Comparison of ENCODE assay signal across 8 cellular contexts in genomic region chr20:59571591-59572314, GRCh38. TPM values are rescaled to one million over a fixed set of nuclear protein-coding genes. Genes with fewer than 3 reads are reported as not detected.
DNase-seq lines count a peak whose midpoint lies in the region; ATAC-seq, FAIRE-seq and TF ChIP-seq lines count a peak whose summit lies in the region.

No MANE protein-coding gene starts in this region.

- H3K4me3 ChIP-seq in MM.1S (ENCODE audit: low read length) = peak overlapping the region; percentile 37
- H3K4me3 ChIP-seq in WERI-Rb-1 (ENCODE audit: low read depth, low read length) = peak overlapping the region; percentile 36
- H3K4me3 ChIP-seq in cardiac fibroblast (replicated peaks in 1 of 2; ENCODE audit: low read depth in 2 of 2, low read length in 2 of 2) = peak overlapping the region; percentile 39 to 49
- peak overlapping the region in 2 of 3 experiments; percentile 20 to 22 for H3K4me3 ChIP-seq in keratinocyte (ENCODE audit: control insufficient read depth in 2 of 3, extremely low read depth in 1 of 3, insufficient read depth in 2 of 3, low read depth in 1 of 3, low read length in 3 of 3)
- H3K4me3 ChIP-seq in spleen = peak overlapping the region in 7 of 8 donors; percentile 1 to 68 (median 27)

- H3K9me1 ChIP-seq in keratinocyte (ENCODE audit: control insufficient read depth, extremely low read depth, insufficient read depth, low read length) = no peaks in the 10 kb centered on the region

- TF ChIP-seq POLR2A in spleen (IDR thresholded peaks at IDR 0.05) = no peak

- no peaks in the 10 kb centered on the region for H3F3A ChIP-seq in MM.1S (ENCODE audit: insufficient read depth, low read length)

- H4K20me1 ChIP-seq in MM.1S (ENCODE audit: insufficient read depth, low read length) (no peaks in the 10 kb centered on the region), keratinocyte (ENCODE audit: control insufficient read depth, extremely low read depth, insufficient read depth, low read length) (no peaks in the 10 kb centered on the region)

- dilution Hi-C loops in keratinocyte (cut with MboI; ENCODE audit: extremely low pct_ligation_motif_present, low sequenced_read_pairs) = no loop called here

- H3K9me2 ChIP-seq in MM.1S (replicated peaks; ENCODE audit: insufficient read depth, low read length) = no peaks in the 10 kb centered on the region

- H3K4me1 ChIP-seq in MM.1S (ENCODE audit: low read length) = no peaks in the 10 kb centered on the region
- H3K4me1 ChIP-seq in keratinocyte (ENCODE audit: control insufficient read depth, extremely low read depth, insufficient read depth, low read length) = no peaks in the 10 kb centered on the region
- H3K4me1 ChIP-seq in spleen = peaks cover 0 to 22% (median 12%) of the 10 kb centered on the region in 6 donors

- TF ChIP-seq CTCF in MM.1S (IDR thresholded peaks at IDR 0.05; ENCODE audit: low read length) = peak; percentile 90
- TF ChIP-seq CTCF in WERI-Rb-1 (IDR thresholded peaks at IDR 0.05; ENCODE audit: low read depth, low read length) = peak; percentile 89
- TF ChIP-seq CTCF in cardiac fibroblast (IDR thresholded peaks at IDR 0.05; ENCODE audit: low read depth, low read length) = peak; percentile 91
- peak; percentile 79 to 97 (median 88) for TF ChIP-seq CTCF in keratinocyte (optimal IDR thresholded peaks at IDR 0.05 in 1 of 3, IDR thresholded peaks at IDR 0.05 in 1 of 3, conservative IDR thresholded peaks at IDR 0.05 in 1 of 3; ENCODE audit: extremely low read depth in 1 of 3, insufficient read depth in 2 of 3, low read length in 3 of 3)
- peak; percentile 40 to 93 (median 92) for TF ChIP-seq CTCF in spleen (IDR thresholded peaks at IDR 0.05 in 8 of 11, conservative IDR thresholded peaks at IDR 0.05 in 3 of 11)

- H3K27ac ChIP-seq in MM.1S (ENCODE audit: low read length) = no peak overlapping the region
- H3K27ac ChIP-seq in WERI-Rb-1 = no peak overlapping the region
- no peak overlapping the region for H3K27ac ChIP-seq in keratinocyte (ENCODE audit: control insufficient read depth, insufficient read depth, low read length)
- H3K27ac ChIP-seq in spleen = peak overlapping the region in 7 of 8 donors; percentile 36 to 78 (median 72)

- FAIRE-seq in keratinocyte (lab: Jason Lieb, UNC) = no peak

- intact Hi-C loops in spleen (cut with DNase I; ENCODE audit: low total_unique reads) = loop anchor here (5.0 kb wide), 1 partner anchor 181 kb away; no protein-coding TSS in a partner anchor

- 7 to 12% (median 9%) methylated on average over 26 to 28 of the region's 28 CpGs for WGBS in spleen, 5 donors

- DNase-seq in CD1c-positive myeloid dendritic cell (ENCODE audit: extremely low spot score) (peak; percentile 71), MM.1S (peak; percentile 30), WERI-Rb-1 (peak; percentile 54), cardiac fibroblast (ENCODE audit: low read depth in 2 of 2) (peak; percentile 51 to 68), keratinocyte (ENCODE audit: low read depth, low spot score) (no peak), spleen (peak; percentile 86)

- no peak overlapping the region for H3K9ac ChIP-seq in MM.1S (ENCODE audit: low read length)
- no peak overlapping the region for H3K9ac ChIP-seq in keratinocyte (ENCODE audit: control insufficient read depth, extremely low read depth, insufficient read depth, low read length)

- peaks cover 67% of the 10 kb centered on the region for H3K27me3 ChIP-seq in MM.1S (replicated peaks; ENCODE audit: insufficient read depth, low read length)
- H3K27me3 ChIP-seq in WERI-Rb-1 (ENCODE audit: insufficient read depth, low read depth, severe bottlenecking) = peaks cover 96% of the 10 kb centered on the region
- peaks cover 33% of the 10 kb centered on the region for H3K27me3 ChIP-seq in keratinocyte (ENCODE audit: control insufficient read depth, extremely low read depth, insufficient read depth, low read length)
- peaks cover 0 to 63% (median 12%) of the 10 kb centered on the region in 7 donors for H3K27me3 ChIP-seq in spleen (replicated peaks in 1 of 7)

- ATAC-seq in GM19395 (IDR thresholded peaks at IDR 0.05; ENCODE audit: unreplicated experiment) = peak; percentile 81
- ATAC-seq in HG02973 (IDR thresholded peaks at IDR 0.05; ENCODE audit: unreplicated experiment) = no peak

- H3K4me2 ChIP-seq in MM.1S (ENCODE audit: low read depth, low read length) (peak overlapping the region; percentile 52), keratinocyte (ENCODE audit: control insufficient read depth, extremely low read depth, insufficient read depth, low read depth, low read length) (peak overlapping the region; percentile 60)

- no peaks in the 10 kb centered on the region for H3K9me3 ChIP-seq in MM.1S (replicated peaks; ENCODE audit: insufficient read depth, low read length)
- no peaks in the 10 kb centered on the region for H3K9me3 ChIP-seq in WERI-Rb-1 (ENCODE audit: severe bottlenecking)
- H3K9me3 ChIP-seq in keratinocyte (ENCODE audit: control insufficient read depth, low read depth, low read length) = no peaks in the 10 kb centered on the region
- no peaks in the 10 kb centered on the region for H3K9me3 ChIP-seq in spleen

- H3K79me2 ChIP-seq in MM.1S (ENCODE audit: low read length) (no peaks in the 10 kb centered on the region), keratinocyte (ENCODE audit: control insufficient read depth, insufficient read depth, low read length) (no peaks in the 10 kb centered on the region)

- peak overlapping the region; percentile 74; the same call in 1 of the 2 replicates for H2AFZ ChIP-seq in MM.1S (ENCODE audit: low read length)
- peak overlapping the region; percentile 78 for H2AFZ ChIP-seq in keratinocyte (ENCODE audit: control insufficient read depth, low read length)

- H3K36me3 ChIP-seq in MM.1S (replicated peaks; ENCODE audit: insufficient read depth, low read length) = no peaks in the 10 kb centered on the region
- no peaks in the 10 kb centered on the region for H3K36me3 ChIP-seq in WERI-Rb-1
- no peaks in the 10 kb centered on the region for H3K36me3 ChIP-seq in keratinocyte (ENCODE audit: control insufficient read depth in 2 of 2, extremely low read depth in 1 of 2, insufficient read depth in 2 of 2, low read length in 2 of 2)
- no peaks in the 10 kb centered on the region for H3K36me3 ChIP-seq in spleen

RNA-seq across cellular contexts. Expression of gene PHACTR3, which starts 32.6 kb away (rescaled TPM):
- polyA plus RNA-seq in keratinocyte (1.4 to 3.0 TPM (median 2.6 TPM) in 3 replicates), spleen (1 to 10 TPM; 1.4 to 2.6 (median 1.4) TPM)
- polyA plus RNA-seq in keratinocyte (2011; ENCODE audit: low read depth) = 8.9 TPM
- polyA plus RNA-seq in keratinocyte (2011; cell fraction: cytosol; rRNA removed) = 0.92 and 2.5 TPM in 2 replicates
- 1.6 and 1.7 TPM in 2 replicates for polyA plus RNA-seq in keratinocyte (2011; cell fraction: nucleus; rRNA removed)
- 1.3 and 3.9 TPM in 2 replicates for polyA plus RNA-seq in keratinocyte (2012; ENCODE audit: low replicate concordance)
- 0.99 to 1.3 TPM in 2 of 3 replicates, not detected in the other for polyA minus RNA-seq in keratinocyte
- polyA minus RNA-seq in keratinocyte (2011; cell fraction: cytosol; rRNA and poly(A)+ RNA removed) = not detected
- 0.47 and 0.53 TPM in 2 replicates for polyA minus RNA-seq in keratinocyte (2011; cell fraction: nucleus; rRNA and poly(A)+ RNA removed)
- 10 to 100 TPM in 4 of 7 donors, 1 to 10 TPM in 3; 7.3 to 15.0 (median 10.1) TPM for total RNA-seq in spleen

Comparison
In these comparisons a context has a peak if more than half of its experiments do, and no peak if none do; other contexts are left out.
1. H3K27ac ChIP-seq: peak in spleen (7 of 8); none in MM.1S (single experiment), WERI-Rb-1 (single experiment) and keratinocyte (single experiment).
2. Peak in every context shown above with its lines, with median percentiles within 50 percentile points of each other: H3K4me3 ChIP-seq and CTCF ChIP-seq.